29 cellular contexts compared by ENCODE assay signal in genomic region chr11:94396282-94396681, GRCh38. TPM values are rescaled to one million over a fixed set of nuclear protein-coding genes. Genes with fewer than 3 reads are reported as not detected.
"Had no signal": no experiment of that assay in that cellular context is flagged by ENCODE, and none has a peak within 500 bp of the region (broad histone marks: within the 10 kb centered on the region; RNA-seq: fewer than 3 reads in every experiment).

No MANE protein-coding gene starts in this region.

- H3K9ac ChIP-seq: neural progenitor cell, parathyroid adenoma had no signal

- H3K27ac ChIP-seq: neural progenitor cell, ovary, parathyroid adenoma, psoas muscle, skin epidermis, spleen, suprapubic skin, testis, tibial artery, transverse colon, upper lobe of right lung, uterus had no signal

- H3K27me3 ChIP-seq: ovary, testis, uterus had no signal

- H3K4me3 ChIP-seq: neural progenitor cell, ovary, psoas muscle, skin epidermis, smooth muscle cell, spleen, suprapubic skin, testis, tibial artery, transverse colon, upper lobe of right lung, uterus had no signal

- H3K4me2 ChIP-seq: neural progenitor cell, smooth muscle cell had no signal

- H3K4me1 ChIP-seq: neural progenitor cell, parathyroid adenoma had no signal

- H3K79me2 ChIP-seq: parathyroid adenoma had no signal

- DNase-seq: natural killer cell; occipital lobe; ovary; posterior cingulate gyrus; psoas muscle; right cardiac atrium; spleen; stimulated activated CD4-positive, alpha-beta T cell treated with anti-CD3 and anti-CD28 coated beads, Interleukin-12 subunit alpha, Interleukin-12 subunit beta, amount 100 ng/mL, for 4 hours; stimulated activated CD4-positive, alpha-beta T cell treated with anti-CD3 and anti-CD28 coated beads, Interleukin-1b, Interleukin-23, amount 100 ng/mL, for 48 hours; stimulated activated CD4-positive, alpha-beta T cell treated with anti-CD3 and anti-CD28 coated beads, Interleukin-4, amount 100 ng/mL, for 1 hour; stimulated activated CD4-positive, alpha-beta T cell treated with anti-CD3 and anti-CD28 coated beads, Interleukin-4, amount 100 ng/mL, for 4 hours; stimulated activated CD8-positive, alpha-beta memory T cell treated with anti-CD3 and anti-CD28 coated beads, Interleukin-4, amount 100 ng/mL, for 48 hours; stimulated activated naive CD4-positive, alpha-beta T cell; stimulated activated naive CD8-positive, alpha-beta T cell treated with anti-CD3 and anti-CD28 coated beads, Interleukin-15, amount 100 ng/mL, for 72 hours; stimulated activated naive CD8-positive, alpha-beta T cell treated with anti-CD3 and anti-CD28 coated beads, Interleukin-15, Interleukin-2, amounts not matched to agents 100 U/mL and 50 U/mL, for 24 hours; substantia nigra; testis; tibial artery; transverse colon; upper lobe of right lung; uterus had no signal

- H3K36me3 ChIP-seq: neural progenitor cell, ovary, spleen, suprapubic skin, tibial artery, transverse colon, upper lobe of right lung, uterus had no signal

- H2AFZ ChIP-seq: neural progenitor cell, parathyroid adenoma had no signal

- H3K9me3 ChIP-seq: ovary, psoas muscle, suprapubic skin, testis, tibial artery, transverse colon, upper lobe of right lung, uterus had no signal

- ATAC-seq: natural killer cell; psoas muscle; right cardiac atrium; sciatic nerve; stimulated activated memory B cell treated with anti-CD40 and anti-IgM and Interleukin-4, amounts not matched to agents 10 μg/mL and 1 μg/mL and 100 μg/mL, for 72 hours; stimulated activated naive CD8-positive, alpha-beta T cell treated with anti-CD3 and anti-CD28 coated beads, Interleukin-15, amount 100 ng/mL, for 72 hours; stimulated activated naive CD8-positive, alpha-beta T cell treated with anti-CD3 and anti-CD28 coated beads, Interleukin-15, Interleukin-2, amounts not matched to agents 100 U/mL and 50 U/mL, for 24 hours; upper lobe of right lung had no signal

RNA-seq across cellular contexts. Expression of gene GPR83, which starts 4.9 kb away (rescaled TPM):
- total RNA-seq: osteoblast had no signal
